Comparison of ENCODE assay signal across 1 cellular context in the genomic region with DNA sequence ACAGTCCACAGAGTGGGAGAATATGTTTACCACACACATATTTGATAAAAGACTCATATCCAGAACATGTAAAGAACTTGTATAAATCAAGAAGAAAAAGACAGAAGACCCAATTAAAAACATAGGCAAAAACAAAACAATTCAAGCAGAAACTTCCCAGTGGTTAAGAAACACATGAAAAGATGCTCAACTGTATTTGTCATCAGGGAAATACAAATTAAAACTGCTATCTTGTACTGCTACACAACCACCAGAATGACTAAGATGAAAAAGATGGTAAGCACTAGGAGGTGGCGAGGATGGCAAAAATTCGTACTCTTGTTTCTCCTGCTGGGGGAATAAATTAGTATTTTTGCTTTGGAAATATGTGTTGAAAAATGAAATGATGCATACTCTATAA.
TF ChIP-seq lines count a peak whose summit lies in the region.

No MANE protein-coding gene starts in this region.

TF ChIP-seq in IMR-90, 13 proteins besides CTCF, POLR2A, EP300 and RAD21:
- TF ChIP-seq SMC3 (IDR thresholded peaks at IDR 0.05; ENCODE audit: low read depth, low read length) (no peak), CHD1 (IDR thresholded peaks at IDR 0.05; ENCODE audit: low read depth, low read length) (no peak), FOS (IDR thresholded peaks at IDR 0.05; ENCODE audit: low read depth, low read length) (no peak)
TF ChIP-seq in IMR-90: peak in this region for 0.
